Comparison of ENCODE assay signal across 7 cellular contexts in the genomic region with DNA sequence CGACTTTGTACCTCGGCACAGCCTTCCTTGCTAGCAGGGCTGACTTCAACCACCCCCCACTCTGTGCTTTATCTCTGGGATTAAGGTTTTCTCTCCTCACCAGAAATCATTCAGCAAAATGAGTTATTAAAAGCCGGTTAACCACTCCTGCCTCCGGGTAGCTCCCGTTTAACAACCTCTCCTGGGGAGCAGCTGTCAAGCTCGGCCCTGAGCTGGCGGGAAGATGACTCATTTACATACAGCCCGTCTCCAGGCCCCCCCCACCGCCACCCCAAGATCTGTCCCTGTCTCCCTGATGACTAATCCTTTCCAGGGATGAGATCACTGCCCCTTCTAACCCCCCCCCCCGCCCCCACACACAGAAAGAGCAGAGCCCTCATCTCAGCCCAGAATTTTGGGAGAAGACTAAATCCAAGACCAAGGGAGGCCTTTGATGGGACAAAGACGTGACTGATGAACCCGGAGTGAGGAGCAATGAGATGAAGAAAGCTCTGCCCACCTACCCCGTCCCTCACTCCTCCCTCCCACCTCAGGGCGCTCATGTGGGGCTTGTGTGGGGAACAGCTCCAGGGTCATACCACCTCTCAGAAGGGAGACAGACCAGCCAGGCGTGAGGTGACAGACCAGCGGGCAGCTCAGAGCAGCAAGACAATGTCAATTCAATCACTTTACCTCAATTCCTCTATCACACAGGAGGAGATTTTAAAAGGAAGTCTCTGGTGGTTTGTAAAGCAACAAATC. TPM values are rescaled to one million over a fixed set of nuclear protein-coding genes. Genes with fewer than 3 reads are reported as not detected.
DNase-seq lines count a peak whose midpoint lies in the region; ATAC-seq and TF ChIP-seq lines count a peak whose summit lies in the region.

No MANE protein-coding gene starts in this region.

- no peaks in the 10 kb centered on the region for H3F3A ChIP-seq in neural cell (ENCODE audit: insufficient read depth, low read length, poor library complexity, severe bottlenecking)

- in situ Hi-C loops in brain microvascular endothelial cell (cut with HindIII; ENCODE audit: low pct_ligation_motif_present, low sequenced_read_pairs) = no loop called here

- H3K9me2 ChIP-seq in neural cell (ENCODE audit: insufficient read depth, low read length) = no peaks in the 10 kb centered on the region

- peak overlapping the region; percentile 48 for H3K4me2 ChIP-seq in neural cell (ENCODE audit: low read length)

- H2AFZ ChIP-seq in neural cell (ENCODE audit: low read depth, low read length) = no peak overlapping the region

- no peak for ATAC-seq in GM18511 (IDR thresholded peaks at IDR 0.05; ENCODE audit: unreplicated experiment)
- ATAC-seq in GM18907 (IDR thresholded peaks at IDR 0.05; ENCODE audit: unreplicated experiment) = no peak

- peak overlapping the region; percentile 56 for H3K9ac ChIP-seq in neural cell (ENCODE audit: low read length)

- no peak overlapping the region for H3K27ac ChIP-seq in brain microvascular endothelial cell
- peak overlapping the region; percentile 85 for H3K27ac ChIP-seq in neural cell (ENCODE audit: low read length)

- TF ChIP-seq EP300 in neural cell (conservative IDR thresholded peaks at IDR 0.05; ENCODE audit: poor library complexity, severe bottlenecking) = no peak

- H3K4me3 ChIP-seq in brain microvascular endothelial cell (ENCODE audit: low read depth, low read length) = no peak overlapping the region
- peak overlapping the region; percentile 45 for H3K4me3 ChIP-seq in neural cell (ENCODE audit: low read length)

- H3K9me3 ChIP-seq in neural cell (ENCODE audit: low read length) = no peaks in the 10 kb centered on the region

- H4K20me1 ChIP-seq in neural cell (ENCODE audit: insufficient read depth) = no peaks in the 10 kb centered on the region

- no peaks in the 10 kb centered on the region for H3K79me2 ChIP-seq in neural cell (replicated peaks; ENCODE audit: insufficient read depth, low read length)

- TF ChIP-seq CTCF in brain microvascular endothelial cell (IDR thresholded peaks at IDR 0.05; ENCODE audit: low read depth, low read length, missing control alignments) (no peak), neural cell (IDR thresholded peaks at IDR 0.05; ENCODE audit: poor library complexity, severe bottlenecking) (no peak)

- DNase-seq in GM04503 (ENCODE audit: low read depth) (peak; percentile 30), MV-4-11 (lab: John Stamatoyannopoulos, UW) (peak; percentile 52), brain microvascular endothelial cell (peak; percentile 86)
- no peak for DNase-seq in activated naive CD4-positive, alpha-beta T cell (lab: John Stamatoyannopoulos, UW)

- no peaks in the 10 kb centered on the region for H3K27me3 ChIP-seq in brain microvascular endothelial cell (replicated peaks)
- no peaks in the 10 kb centered on the region for H3K27me3 ChIP-seq in neural cell (ENCODE audit: insufficient read depth, low read depth, low read length)

- no peak for TF ChIP-seq RAD21 in neural cell (conservative IDR thresholded peaks at IDR 0.05)

- no peaks in the 10 kb centered on the region for H3K36me3 ChIP-seq in brain microvascular endothelial cell (replicated peaks)
- H3K36me3 ChIP-seq in neural cell (ENCODE audit: insufficient read depth, low read length) = no peaks in the 10 kb centered on the region

TF ChIP-seq in neural cell, 6 proteins besides CTCF, POLR2A, EP300 and RAD21:
- TF ChIP-seq TAF1 (IDR thresholded peaks at IDR 0.05; ENCODE audit: low read depth) (no peak), MXI1 (conservative IDR thresholded peaks at IDR 0.05; ENCODE audit: poor library complexity, severe bottlenecking) (no peak), SMC3 (conservative IDR thresholded peaks at IDR 0.05; ENCODE audit: poor library complexity) (no peak), EZH2 (IDR thresholded peaks at IDR 0.05; ENCODE audit: borderline replicate concordance, insufficient read depth, low read length, poor library complexity, severe bottlenecking) (no peak), POLR2AphosphoS5 (IDR thresholded peaks at IDR 0.05) (no peak)
- TF ChIP-seq, protein P1, sequence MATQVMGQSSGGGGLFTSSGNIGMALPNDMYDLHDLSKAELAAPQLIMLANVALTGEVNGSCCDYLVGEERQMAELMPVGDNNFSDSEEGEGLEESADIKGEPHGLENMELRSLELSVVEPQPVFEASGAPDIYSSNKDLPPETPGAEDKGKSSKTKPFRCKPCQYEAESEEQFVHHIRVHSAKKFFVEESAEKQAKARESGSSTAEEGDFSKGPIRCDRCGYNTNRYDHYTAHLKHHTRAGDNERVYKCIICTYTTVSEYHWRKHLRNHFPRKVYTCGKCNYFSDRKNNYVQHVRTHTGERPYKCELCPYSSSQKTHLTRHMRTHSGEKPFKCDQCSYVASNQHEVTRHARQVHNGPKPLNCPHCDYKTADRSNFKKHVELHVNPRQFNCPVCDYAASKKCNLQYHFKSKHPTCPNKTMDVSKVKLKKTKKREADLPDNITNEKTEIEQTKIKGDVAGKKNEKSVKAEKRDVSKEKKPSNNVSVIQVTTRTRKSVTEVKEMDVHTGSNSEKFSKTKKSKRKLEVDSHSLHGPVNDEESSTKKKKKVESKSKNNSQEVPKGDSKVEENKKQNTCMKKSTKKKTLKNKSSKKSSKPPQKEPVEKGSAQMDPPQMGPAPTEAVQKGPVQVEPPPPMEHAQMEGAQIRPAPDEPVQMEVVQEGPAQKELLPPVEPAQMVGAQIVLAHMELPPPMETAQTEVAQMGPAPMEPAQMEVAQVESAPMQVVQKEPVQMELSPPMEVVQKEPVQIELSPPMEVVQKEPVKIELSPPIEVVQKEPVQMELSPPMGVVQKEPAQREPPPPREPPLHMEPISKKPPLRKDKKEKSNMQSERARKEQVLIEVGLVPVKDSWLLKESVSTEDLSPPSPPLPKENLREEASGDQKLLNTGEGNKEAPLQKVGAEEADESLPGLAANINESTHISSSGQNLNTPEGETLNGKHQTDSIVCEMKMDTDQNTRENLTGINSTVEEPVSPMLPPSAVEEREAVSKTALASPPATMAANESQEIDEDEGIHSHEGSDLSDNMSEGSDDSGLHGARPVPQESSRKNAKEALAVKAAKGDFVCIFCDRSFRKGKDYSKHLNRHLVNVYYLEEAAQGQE (IDR thresholded peaks at IDR 0.05; ENCODE audit: borderline replicate concordance) = no peak
TF ChIP-seq in neural cell: peak in this region for 0.

RNA-seq across cellular contexts. Expression of a gene that starts 36.4 kb away (rescaled TPM):
- 4.1 and 4.6 TPM in 2 replicates for polyA plus RNA-seq in neural cell
- polyA minus RNA-seq in neural cell = 8.9 and 9.0 TPM in 2 replicates

Comparison
In these comparisons a context has a peak if more than half of its experiments do, and no peak if none do; other contexts are left out.
1. DNase-seq: peak in GM04503 (single experiment), MV-4-11 (single experiment) and brain microvascular endothelial cell (single experiment); none in activated naive CD4-positive, alpha-beta T cell (0 of 4).